Comparison of ENCODE assay signal across 12 cellular contexts in genomic region chr3:18369561-18370185, GRCh38. TPM values are rescaled to one million over a fixed set of nuclear protein-coding genes. Genes with fewer than 3 reads are reported as not detected.
DNase-seq lines count a peak whose midpoint lies in the region; ATAC-seq and TF ChIP-seq lines count a peak whose summit lies in the region.
"Had no signal": no experiment of that assay in that cellular context is flagged by ENCODE, and none has a peak within 500 bp of the region (broad histone marks: within the 10 kb centered on the region; RNA-seq: fewer than 3 reads in every experiment).

No MANE protein-coding gene starts in this region.

- peak overlapping the region; percentile 74 for H3K27ac Mint-ChIP-seq in activated T-helper 17 cell treated with anti-CD3 and anti-CD28 coated beads, Interleukin-2, amount 50 U/mL, for 72 hours
- H3K27ac Mint-ChIP-seq in progenitor cell of endocrine pancreas (peak overlapping the region; percentile 45), WTC11 (no peak overlapping the region)

- POLR2A ChIA-PET in WTC11 (lab: Charles Lee): no interaction called here

- H3K4me1 Mint-ChIP-seq in activated T-helper 17 cell treated with anti-CD3 and anti-CD28 coated beads, Interleukin-2, amount 50 U/mL, for 72 hours: peaks cover 35% of the 10 kb centered on the region
- H3K4me1 Mint-ChIP-seq in progenitor cell of endocrine pancreas (ENCODE audit: low read depth): peaks cover 33% of the 10 kb centered on the region
- peaks cover 20% of the 10 kb centered on the region for H3K4me1 Mint-ChIP-seq in WTC11

- TF ChIP-seq CTCF in progenitor cell of endocrine pancreas (IDR thresholded peaks at IDR 0.05; ENCODE audit: unreplicated experiment) (no peak), WTC11 (IDR thresholded peaks at IDR 0.05) (no peak)

- CTCF ChIA-PET in WTC11 (lab: Charles Lee): no interaction called here

- H3K9me3 Mint-ChIP-seq in activated T-helper 17 cell treated with anti-CD3 and anti-CD28 coated beads, Interleukin-2, amount 50 U/mL, for 72 hours: no peaks in the 10 kb centered on the region
- no peaks in the 10 kb centered on the region for H3K9me3 Mint-ChIP-seq in progenitor cell of endocrine pancreas (ENCODE audit: low read depth)
- no peaks in the 10 kb centered on the region for H3K9me3 Mint-ChIP-seq in WTC11

- no peak overlapping the region for H3K4me3 Mint-ChIP-seq in activated T-helper 17 cell treated with anti-CD3 and anti-CD28 coated beads, Interleukin-2, amount 50 U/mL, for 72 hours
- peak overlapping the region; percentile 27 for H3K4me3 Mint-ChIP-seq in progenitor cell of endocrine pancreas (ENCODE audit: low read depth)
- H3K4me3 Mint-ChIP-seq in WTC11: no peak overlapping the region

- H3K36me3 Mint-ChIP-seq in activated T-helper 17 cell treated with anti-CD3 and anti-CD28 coated beads, Interleukin-2, amount 50 U/mL, for 72 hours (ENCODE audit: low read depth): peaks cover 100% of the 10 kb centered on the region
- H3K36me3 Mint-ChIP-seq in progenitor cell of endocrine pancreas (ENCODE audit: insufficient read depth) (peaks cover 16% of the 10 kb centered on the region), WTC11 (peaks cover 4% of the 10 kb centered on the region; the same call in 1 of the 2 replicates)

- ATAC-seq in activated T-helper 17 cell treated with anti-CD3 and anti-CD28 coated beads, Interleukin-2, amount 50 U/mL, for 72 hours (replicated peaks): no peak
- ATAC-seq in GM21423 (IDR thresholded peaks at IDR 0.05; ENCODE audit: unreplicated experiment): no peak
- ATAC-seq in WTC11: no peak
- ATAC-seq: mucosa of descending colon had no signal

- DNase-seq in NCI-H524 (lab: John Stamatoyannopoulos, UW) (peak; percentile 35 to 60), NCI-H524 treated with DMSO at 0.1 percent for 48 hours (lab: John Stamatoyannopoulos, UW) (no peak), NCI-H2081 treated with DMSO at 0.1 percent for 48 hours (lab: John Stamatoyannopoulos, UW) (peak; percentile 89), progenitor cell of endocrine pancreas (ENCODE audit: low spot score, unreplicated experiment) (no peak), WTC11 (ENCODE audit: low spot score) (no peak), middle frontal gyrus (ENCODE audit: extremely low spot score, low spot score) (no peak)
- DNase-seq: activated CD4-positive, alpha-beta T cell treated with anti-CD3 and anti-CD28 coated beads, Interleukin-2, amount 50 U/mL, for 48 hours; DMS79; mucosa of descending colon; NCI-H1048 had no signal

- no peaks in the 10 kb centered on the region for H3K27me3 Mint-ChIP-seq in activated T-helper 17 cell treated with anti-CD3 and anti-CD28 coated beads, Interleukin-2, amount 50 U/mL, for 72 hours
- H3K27me3 Mint-ChIP-seq in progenitor cell of endocrine pancreas (no peaks in the 10 kb centered on the region), WTC11 (ENCODE audit: low read depth) (no peaks in the 10 kb centered on the region)

TF ChIP-seq in WTC11, 78 proteins besides CTCF, POLR2A, EP300 and RAD21:
- no peak for TF ChIP-seq IRF2 (CRISPR knock-in tag; IDR thresholded peaks at IDR 0.05; ENCODE audit: borderline replicate concordance, low read depth)
- TF ChIP-seq NFATC4 (CRISPR knock-in tag; IDR thresholded peaks at IDR 0.05): no peak
- no peak for TF ChIP-seq NR1H2 (CRISPR knock-in tag; IDR thresholded peaks at IDR 0.05)
- no peak for TF ChIP-seq ZNF425 (CRISPR knock-in tag; conservative IDR thresholded peaks at IDR 0.05)
- no peak for TF ChIP-seq HMGXB4 (CRISPR knock-in tag; IDR thresholded peaks at IDR 0.05)
- no peak for TF ChIP-seq ZNF232 (CRISPR knock-in tag; IDR thresholded peaks at IDR 0.05)
- no peak for TF ChIP-seq SOX15 (CRISPR knock-in tag; IDR thresholded peaks at IDR 0.05)
- TF ChIP-seq HMGA2 (CRISPR knock-in tag; IDR thresholded peaks at IDR 0.05): no peak

RNA-seq across cellular contexts. Expression of gene SATB1, which starts 55.5 kb away (rescaled TPM):
- 100 to 1,000 TPM; 414 to 494 TPM for total RNA-seq in activated T-helper 17 cell treated with anti-CD3 and anti-CD28 coated beads, Interleukin-2, amount 50 U/mL, for 72 hours
- total RNA-seq in progenitor cell of endocrine pancreas: 58.3 and 65.6 TPM in 2 replicates
- 31.1 to 36.8 TPM (median 36.2 TPM) in 3 replicates for total RNA-seq in WTC11 (2021)

Comparison
In these comparisons a context has a peak if more than half of its experiments do, and no peak if none do; other contexts are left out.
1. DNase-seq: peak in NCI-H524 (2 of 2) and NCI-H2081 treated with DMSO at 0.1 percent for 48 hours (single experiment); none in NCI-H524 treated with DMSO at 0.1 percent for 48 hours (single experiment), progenitor cell of endocrine pancreas (single experiment), WTC11 (single experiment) and middle frontal gyrus (single experiment).